Comparison of ENCODE assay signal across 1 cellular context in the genomic region with DNA sequence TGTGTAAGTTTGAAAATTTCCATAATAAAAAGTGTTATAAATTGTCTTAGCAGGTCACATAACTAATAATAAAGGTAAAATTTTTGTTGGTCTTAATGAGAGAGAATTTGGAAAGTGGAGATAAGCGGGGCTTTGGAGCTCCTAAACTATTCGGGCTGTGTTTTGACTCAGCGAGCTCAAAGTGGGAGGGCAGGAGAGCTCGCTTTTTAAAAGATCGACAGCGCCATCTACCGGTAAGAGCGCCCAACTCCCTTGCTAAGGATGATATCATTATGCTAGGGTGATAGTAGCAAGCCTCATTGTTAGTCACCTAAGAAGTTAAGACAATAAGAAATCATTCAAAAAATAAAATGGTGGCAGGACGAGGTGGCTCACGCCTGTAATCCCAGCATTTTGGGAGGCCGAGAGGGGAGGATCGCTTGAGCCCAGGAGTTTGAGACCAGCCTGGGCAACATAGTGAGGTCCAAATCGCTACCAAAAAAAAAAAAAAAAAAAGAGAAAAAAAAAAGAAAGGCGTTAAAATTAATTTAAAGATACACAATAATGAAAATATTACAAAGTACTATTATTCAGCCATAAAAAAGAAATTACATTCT.
TF ChIP-seq lines count a peak whose summit lies in the region.

No MANE protein-coding gene starts in this region.

TF ChIP-seq in IMR-90, 13 proteins besides CTCF, POLR2A, EP300 and RAD21:
- TF ChIP-seq MAZ (IDR thresholded peaks at IDR 0.05; ENCODE audit: borderline replicate concordance, low read depth, low read length) (peak; percentile 49; the same call in 1 of the 2 replicates), CEBPB (IDR thresholded peaks at IDR 0.05; ENCODE audit: low read depth, low read length) (no peak), SMC3 (IDR thresholded peaks at IDR 0.05; ENCODE audit: low read depth, low read length) (peak; percentile 66), MXI1 (IDR thresholded peaks at IDR 0.05; ENCODE audit: borderline replicate concordance, low read depth, low read length) (no peak)
